10 cellular contexts compared by ENCODE assay signal in the genomic region with DNA sequence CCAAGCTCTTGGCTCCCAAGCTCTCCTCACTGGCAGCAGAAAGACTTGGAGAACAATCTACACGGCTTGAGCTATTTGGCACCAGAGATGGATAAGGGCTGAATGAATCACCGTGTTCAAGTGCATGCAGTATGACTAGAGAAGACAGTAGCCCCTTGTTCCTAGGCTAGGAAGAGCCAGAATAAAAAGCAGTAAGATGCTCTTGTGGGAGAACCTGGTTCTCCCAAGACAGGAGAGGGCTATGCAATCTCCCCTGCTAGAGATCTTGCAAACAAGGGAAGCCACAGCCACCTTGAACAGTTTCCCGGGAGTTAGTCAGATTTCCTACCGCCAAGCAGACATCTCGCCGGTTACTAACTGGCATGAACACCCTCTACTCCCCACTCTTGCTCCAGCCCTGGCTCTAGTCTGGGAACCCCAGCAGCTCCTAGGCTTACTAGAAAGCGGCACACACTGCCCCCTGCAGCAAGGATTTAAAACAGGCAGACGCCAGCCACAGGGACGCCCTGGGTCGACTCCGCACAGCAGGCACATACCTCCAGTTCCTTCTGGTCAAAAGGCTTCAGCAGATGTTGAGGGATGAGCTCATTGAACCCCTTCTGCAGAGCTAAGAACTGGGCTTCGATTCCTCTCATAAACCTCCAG.
DNase-seq lines count a peak whose midpoint lies in the region; ATAC-seq, FAIRE-seq and TF ChIP-seq lines count a peak whose summit lies in the region.
"Had no signal": no experiment of that assay in that cellular context is flagged by ENCODE, and none has a peak within 500 bp of the region (broad histone marks: within the 10 kb centered on the region; RNA-seq: fewer than 3 reads in every experiment).

No MANE protein-coding gene starts in this region.

- H3K9ac ChIP-seq in GM12878 (ENCODE audit: control insufficient read depth, insufficient read depth, low read length) = no peak overlapping the region

- no peak overlapping the region for H3K27ac Mint-ChIP-seq in HFFc6
- H3K27ac Mint-ChIP-seq: dendritic cell treated with granulocyte-macrophage colony-stimulating factor and Interleukin-4, amounts not matched to agents 40 ng/mL and 50 ng/mL, for 4 days had no signal

- H3K9me3 Mint-ChIP-seq in HFFc6 = no peaks in the 10 kb centered on the region
- H3K9me3 Mint-ChIP-seq: dendritic cell treated with granulocyte-macrophage colony-stimulating factor and Interleukin-4, amounts not matched to agents 40 ng/mL and 50 ng/mL, for 4 days had no signal

- in situ Hi-C loops in GM12878 (cut with MboI) = no loop called here

- no peak for TF ChIP-seq POLR2A in GM12878 (IDR thresholded peaks at IDR 0.05; ENCODE audit: low read depth, low read length)

- H3K36me3 ChIP-seq in GM12878 (ENCODE audit: control insufficient read depth in 2 of 2, insufficient read depth in 2 of 2, low read length in 1 of 2) = peaks cover 28 to 37% of the 10 kb centered on the region in 2 experiments
- H3K36me3 ChIP-seq in mucosa of descending colon (ENCODE audit: low read depth) = peaks cover 6% of the 10 kb centered on the region

- peak; percentile 41 for TF ChIP-seq CTCF in AG09319 (IDR thresholded peaks at IDR 0.05; ENCODE audit: low read depth, low read length)
- peak; percentile 68 for TF ChIP-seq CTCF in HFFc6 (IDR thresholded peaks at IDR 0.05)
- TF ChIP-seq CTCF in GM12878 (IDR thresholded peaks at IDR 0.05 in 2 of 3, conservative IDR thresholded peaks at IDR 0.05 in 1 of 3; ENCODE audit: control insufficient read depth in 2 of 3, extremely low read depth in 1 of 3, insufficient read depth in 1 of 3, low read depth in 3 of 3, low read length in 3 of 3) = peak in 2 of 3 experiments; percentile 12 to 24; a peak in 1 of 6 replicates
- no peak for TF ChIP-seq CTCF in mucosa of descending colon (IDR thresholded peaks at IDR 0.05)

- H3K79me2 ChIP-seq in GM12878 (ENCODE audit: control insufficient read depth, insufficient read depth, low read length) = no peaks in the 10 kb centered on the region

- no peak overlapping the region for H3K4me3 Mint-ChIP-seq in HFFc6
- H3K4me3 Mint-ChIP-seq: dendritic cell treated with granulocyte-macrophage colony-stimulating factor and Interleukin-4, amounts not matched to agents 40 ng/mL and 50 ng/mL, for 4 days had no signal

- 86% methylated on average over 12 of the region's 12 CpGs for WGBS in GM12878 (ENCODE audit: insufficient coverage, insufficient replicate concordance, low lambda C conversion rate, missing lambda C conversion rate)

- SMC1A ChIA-PET in GM12878 (lab: Charles Lee; ENCODE audit: uncharacterized antibody, unreplicated experiment) = interaction anchor here (1.2 kb wide), 1 partner anchor 428 kb away, joined by 3 read pairs; no protein-coding TSS in a partner anchor

- no peaks in the 10 kb centered on the region for H3K27me3 ChIP-seq in GM12878 (replicated peaks in 1 of 2; ENCODE audit: control insufficient read depth in 2 of 2, insufficient read depth in 2 of 2, low read length in 1 of 2)

- DNase-seq in AG09319 (ENCODE audit: extremely low read depth, low read depth) = no peak
- peak; percentile 13 for DNase-seq in HFFc6
- DNase-seq in GM12878 (ENCODE audit: low read depth, low spot score) = no peak
- DNase-seq in kidney glomerular epithelial cell (lab: John Stamatoyannopoulos, UW) = peak; percentile 46
- no peak for DNase-seq in mucosa of descending colon

- peaks cover 43% of the 10 kb centered on the region for H3K36me3 Mint-ChIP-seq in HFFc6 (ENCODE audit: low read depth)

- H3K4me1 ChIP-seq in GM12878 (ENCODE audit: control insufficient read depth, insufficient read depth, low read length) (no peaks in the 10 kb centered on the region; the same call in 1 of the 2 replicates), mucosa of descending colon (ENCODE audit: low read depth) (peaks cover 12% of the 10 kb centered on the region)
- H3K4me1 ChIP-seq: HAP-1 had no signal

- H3K9me3 ChIP-seq in GM12878 (replicated peaks; ENCODE audit: control insufficient read depth, insufficient read depth, low read length) = no peaks in the 10 kb centered on the region
- no peaks in the 10 kb centered on the region for H3K9me3 ChIP-seq in mucosa of descending colon
- H3K9me3 ChIP-seq: HAP-1 had no signal

- no peak overlapping the region for H3K4me2 ChIP-seq in GM12878 (ENCODE audit: control insufficient read depth, insufficient read depth)

- H3K4me1 Mint-ChIP-seq in HFFc6 (ENCODE audit: low read depth) = peaks cover 9% of the 10 kb centered on the region

- FAIRE-seq in GM12878 (lab: Jason Lieb, UNC) = peak; percentile 38

- H3K4me3 ChIP-seq in GM12878 = no peak overlapping the region
- no peak overlapping the region for H3K4me3 ChIP-seq in mucosa of descending colon
- H3K4me3 ChIP-seq: HAP-1 had no signal

- H4K20me1 ChIP-seq in GM12878 (ENCODE audit: control insufficient read depth, insufficient read depth) = no peaks in the 10 kb centered on the region

- peaks cover 18% of the 10 kb centered on the region for H3K27me3 Mint-ChIP-seq in HFFc6 (ENCODE audit: insufficient read depth)
- H3K27me3 Mint-ChIP-seq: dendritic cell treated with granulocyte-macrophage colony-stimulating factor and Interleukin-4, amounts not matched to agents 40 ng/mL and 50 ng/mL, for 4 days had no signal

- H3K27ac ChIP-seq in GM12878 (ENCODE audit: control insufficient read depth, insufficient read depth) = no peak overlapping the region

- 0 out of 2 replicates have a peak, but pooled peaks have one; percentile 8 for TF ChIP-seq RAD21 in GM12878 (IDR thresholded peaks at IDR 0.05; ENCODE audit: insufficient read depth, low read depth, low read length)

- no TSS peak for BruUV-seq in GM12878 (replicated peaks; lab: Mats Ljungman, UMichigan)

- RAD21 ChIA-PET in GM12878 (lab: Charles Lee; ENCODE audit: unreplicated experiment) = interaction anchor here (0.5 to 1.2 kb wide), 3 partner anchors 160 to 277 kb away, joined by 3 to 5 read pairs (median 3); no protein-coding TSS in a partner anchor

- H2AFZ ChIP-seq in GM12878 (ENCODE audit: control insufficient read depth, low read depth, low read length) = no peak overlapping the region

- no peak for TF ChIP-seq EP300 in GM12878 (IDR thresholded peaks at IDR 0.05; ENCODE audit: borderline replicate concordance in 1 of 2, control insufficient read depth in 1 of 2, low read depth in 2 of 2, low read length in 2 of 2)

- intact Hi-C loops in GM12878 (cut with micrococcal nuclease; ENCODE audit: unreplicated experiment) = no loop called here
- intact Hi-C loops in mucosa of descending colon (cut with DNase I, micrococcal nuclease) = no loop called here

- 0 out of 3 replicates have a peak, but pooled peaks have one; percentile 23 for ATAC-seq in GM12878
- ATAC-seq in HG03457 (IDR thresholded peaks at IDR 0.05; ENCODE audit: unreplicated experiment) = no peak
- ATAC-seq in mucosa of descending colon = no peak
- ATAC-seq in HG02610 (IDR thresholded peaks at IDR 0.05; ENCODE audit: unreplicated experiment) = no peak
- no peak for ATAC-seq in HG02642 (IDR thresholded peaks at IDR 0.05; ENCODE audit: poor library complexity, unreplicated experiment)

- POLR2A ChIA-PET in GM12878 (lab: Charles Lee) = interaction anchor here (0.5 to 0.6 kb wide), 2 partner anchors 85 to 1461 kb away, joined by 4 to 5 read pairs; no protein-coding TSS in a partner anchor

- CTCF ChIA-PET in GM12878 (lab: Yijun Ruan, JAX) = interaction anchor here (0.5 to 1.9 kb wide), 3 partner anchors 58 to 275 kb away, joined by 3 to 6 read pairs (median 3); no protein-coding TSS in a partner anchor

TF ChIP-seq in GM12878, 131 proteins besides CTCF, POLR2A, EP300 and RAD21 (continues in another document):
- no peak for TF ChIP-seq SP1 (IDR thresholded peaks at IDR 0.05; ENCODE audit: low read depth, low read length)
- TF ChIP-seq MTA3 (IDR thresholded peaks at IDR 0.05; ENCODE audit: borderline replicate concordance, low read length) = no peak
- TF ChIP-seq BMI1 (IDR thresholded peaks at IDR 0.05; ENCODE audit: borderline replicate concordance) = no peak
- TF ChIP-seq RFX5 (IDR thresholded peaks at IDR 0.05; ENCODE audit: low read depth, low read length) = no peak
- TF ChIP-seq NR2C2 (IDR thresholded peaks at IDR 0.05; ENCODE audit: borderline replicate concordance, control insufficient read depth, insufficient read length, low read depth) = no peak
- TF ChIP-seq NR2C1 (IDR thresholded peaks at IDR 0.05) = no peak
- TF ChIP-seq EED (IDR thresholded peaks at IDR 0.05; ENCODE audit: low read depth) = no peak
- no peak for TF ChIP-seq IRF4 (IDR thresholded peaks at IDR 0.05; ENCODE audit: low read depth, low read length)
- no peak for TF ChIP-seq CEBPB (IDR thresholded peaks at IDR 0.05; ENCODE audit: borderline replicate concordance in 1 of 2, low read depth in 2 of 2, low read length in 2 of 2)
- no peak for TF ChIP-seq MTA2 (IDR thresholded peaks at IDR 0.05; ENCODE audit: low read depth)
- TF ChIP-seq SREBF2 (IDR thresholded peaks at IDR 0.05; ENCODE audit: low read length) = no peak
- TF ChIP-seq, protein P1, sequence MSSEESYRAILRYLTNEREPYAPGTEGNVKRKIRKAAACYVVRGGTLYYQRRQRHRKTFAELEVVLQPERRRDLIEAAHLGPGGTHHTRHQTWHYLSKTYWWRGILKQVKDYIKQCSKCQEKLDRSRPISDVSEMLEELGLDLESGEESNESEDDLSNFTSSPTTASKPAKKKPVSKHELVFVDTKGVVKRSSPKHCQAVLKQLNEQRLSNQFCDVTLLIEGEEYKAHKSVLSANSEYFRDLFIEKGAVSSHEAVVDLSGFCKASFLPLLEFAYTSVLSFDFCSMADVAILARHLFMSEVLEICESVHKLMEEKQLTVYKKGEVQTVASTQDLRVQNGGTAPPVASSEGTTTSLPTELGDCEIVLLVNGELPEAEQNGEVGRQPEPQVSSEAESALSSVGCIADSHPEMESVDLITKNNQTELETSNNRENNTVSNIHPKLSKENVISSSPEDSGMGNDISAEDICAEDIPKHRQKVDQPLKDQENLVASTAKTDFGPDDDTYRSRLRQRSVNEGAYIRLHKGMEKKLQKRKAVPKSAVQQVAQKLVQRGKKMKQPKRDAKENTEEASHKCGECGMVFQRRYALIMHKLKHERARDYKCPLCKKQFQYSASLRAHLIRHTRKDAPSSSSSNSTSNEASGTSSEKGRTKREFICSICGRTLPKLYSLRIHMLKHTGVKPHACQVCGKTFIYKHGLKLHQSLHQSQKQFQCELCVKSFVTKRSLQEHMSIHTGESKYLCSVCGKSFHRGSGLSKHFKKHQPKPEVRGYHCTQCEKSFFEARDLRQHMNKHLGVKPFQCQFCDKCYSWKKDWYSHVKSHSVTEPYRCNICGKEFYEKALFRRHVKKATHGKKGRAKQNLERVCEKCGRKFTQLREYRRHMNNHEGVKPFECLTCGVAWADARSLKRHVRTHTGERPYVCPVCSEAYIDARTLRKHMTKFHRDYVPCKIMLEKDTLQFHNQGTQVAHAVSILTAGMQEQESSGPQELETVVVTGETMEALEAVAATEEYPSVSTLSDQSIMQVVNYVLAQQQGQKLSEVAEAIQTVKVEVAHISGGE (CRISPR knock-in tag; IDR thresholded peaks at IDR 0.05) = no peak

Comparison
In these comparisons a context has a peak if more than half of its experiments do, and no peak if none do; other contexts are left out.
1. DNase-seq: peak in HFFc6 (single experiment) and kidney glomerular epithelial cell (single experiment); none in AG09319 (single experiment), GM12878 (single experiment) and mucosa of descending colon (0 of 3).